Comparison of ENCODE assay signal across 8 cellular contexts in genomic region chr9:33081128-33081851, GRCh38. TPM values are rescaled to one million over a fixed set of nuclear protein-coding genes. Genes with fewer than 3 reads are reported as not detected.
DNase-seq lines count a peak whose midpoint lies in the region; ATAC-seq and TF ChIP-seq lines count a peak whose summit lies in the region.

No MANE protein-coding gene starts in this region.

- no peak overlapping the region for H3K27ac Mint-ChIP-seq in activated naive CD4-positive, alpha-beta T cell treated with anti-CD3 and anti-CD28 coated beads, Interleukin-2, amount 50 U/mL, for 72 hours

- H3K27me3 ChIP-seq in MM.1S (replicated peaks; ENCODE audit: insufficient read depth, low read length) (no peaks in the 10 kb centered on the region), osteoblast (ENCODE audit: insufficient read depth, low read length) (no peaks in the 10 kb centered on the region), upper lobe of right lung (no peaks in the 10 kb centered on the region)

- H3K27ac ChIP-seq in MM.1S (ENCODE audit: low read length) (no peak overlapping the region), osteoblast (ENCODE audit: low read depth, low read length) (no peak overlapping the region), upper lobe of right lung (peak overlapping the region; percentile 52)

- no peaks in the 10 kb centered on the region for H3K9me2 ChIP-seq in MM.1S (replicated peaks; ENCODE audit: insufficient read depth, low read length)

- no peaks in the 10 kb centered on the region for H4K20me1 ChIP-seq in MM.1S (ENCODE audit: insufficient read depth, low read length)
- H4K20me1 ChIP-seq in osteoblast (ENCODE audit: insufficient read depth, low read length), result no peaks in the 10 kb centered on the region

- intact Hi-C loops in upper lobe of right lung (cut with DNase I), result loop anchor here (5.0 to 10.0 kb wide), 2 partner anchors 94 to 146 kb away; no protein-coding TSS in a partner anchor

- H3K4me1 ChIP-seq in MM.1S (ENCODE audit: low read length) (0 out of 2 replicates have a peak, but pooled peaks cover 3% of the 10 kb centered on the region), osteoblast (ENCODE audit: insufficient read depth, low read length) (peaks cover 18% of the 10 kb centered on the region), upper lobe of right lung (peaks cover 13% of the 10 kb centered on the region)

- H3K79me2 ChIP-seq in MM.1S (ENCODE audit: low read length) (peaks cover 3% of the 10 kb centered on the region), osteoblast (ENCODE audit: insufficient read depth, low read length) (peaks cover 2% of the 10 kb centered on the region)

- H3K4me3 ChIP-seq in MM.1S (ENCODE audit: low read length) (peak overlapping the region; percentile 9; the same call in 1 of the 2 replicates), osteoblast (ENCODE audit: insufficient read depth, low read length) (peak overlapping the region; percentile 38), upper lobe of right lung (no peak overlapping the region)

- H3K36me3 Mint-ChIP-seq in activated naive CD4-positive, alpha-beta T cell treated with anti-CD3 and anti-CD28 coated beads, Interleukin-2, amount 50 U/mL, for 72 hours, result peaks cover 4% of the 10 kb centered on the region in 2 donors

- H3K9me3 ChIP-seq in MM.1S (replicated peaks; ENCODE audit: insufficient read depth, low read length), result no peaks in the 10 kb centered on the region
- H3K9me3 ChIP-seq in osteoblast (ENCODE audit: low read depth, low read length), result no peaks in the 10 kb centered on the region
- no peaks in the 10 kb centered on the region for H3K9me3 ChIP-seq in upper lobe of right lung

- H3K9me3 Mint-ChIP-seq in activated naive CD4-positive, alpha-beta T cell treated with anti-CD3 and anti-CD28 coated beads, Interleukin-2, amount 50 U/mL, for 72 hours, result no peaks in the 10 kb centered on the region

- peak overlapping the region; percentile 7; the same call in 1 of the 2 replicates for H3K9ac ChIP-seq in MM.1S (ENCODE audit: low read length)

- peaks cover 6% of the 10 kb centered on the region; the same call in 1 of the 2 replicates for H3F3A ChIP-seq in MM.1S (ENCODE audit: insufficient read depth, low read length)

- DNase-seq in COLO668 (lab: John Stamatoyannopoulos, UW; ENCODE audit: unreplicated experiment) (peak; percentile 38), MM.1S (peak; percentile 82), SIG-M5 treated with dmso at 0.1 percent for 504 hours (lab: John Stamatoyannopoulos, UW; ENCODE audit: unreplicated experiment) (peak; percentile 90), globus pallidus (ENCODE audit: low spot score) (peak; percentile 80), osteoblast (ENCODE audit: insufficient read length, low spot score, missing footprints) (peak; percentile 84), upper lobe of right lung (no peak)
- DNase-seq in activated naive CD4-positive, alpha-beta T cell treated with anti-CD3 and anti-CD28 coated beads, Interleukin-2, amount 50 U/mL, for 72 hours (ENCODE audit: low spot score in 2 of 2), result peak in 1 of 2 donors; percentile 57

- H3K36me3 ChIP-seq in MM.1S (replicated peaks; ENCODE audit: insufficient read depth, low read length) (no peaks in the 10 kb centered on the region), osteoblast (ENCODE audit: insufficient read depth, low read length) (no peaks in the 10 kb centered on the region), upper lobe of right lung (no peaks in the 10 kb centered on the region)

- peak overlapping the region; percentile 40; the same call in 1 of the 2 replicates for H3K4me2 ChIP-seq in MM.1S (ENCODE audit: low read depth, low read length)
- peak overlapping the region; percentile 71 for H3K4me2 ChIP-seq in osteoblast (ENCODE audit: insufficient read depth, low read length)

- TF ChIP-seq CTCF in MM.1S (IDR thresholded peaks at IDR 0.05; ENCODE audit: low read length), result peak; percentile 81
- TF ChIP-seq CTCF in osteoblast (IDR thresholded peaks at IDR 0.05; ENCODE audit: extremely low read depth, low read depth, low read length), result peak; percentile 80
- TF ChIP-seq CTCF in upper lobe of right lung (IDR thresholded peaks at IDR 0.05), result peak; percentile 76

- ATAC-seq in GM21515 (IDR thresholded peaks at IDR 0.05; ENCODE audit: unreplicated experiment) (peak; percentile 39), upper lobe of right lung (peak; percentile 77)
- peak; percentile 59 to 61 for ATAC-seq in activated naive CD4-positive, alpha-beta T cell treated with anti-CD3 and anti-CD28 coated beads, Interleukin-2, amount 50 U/mL, for 72 hours

- 0 out of 2 replicates have a peak overlapping the region, but pooled peaks have one; percentile 4 for H2AFZ ChIP-seq in MM.1S (ENCODE audit: low read length)
- H2AFZ ChIP-seq in osteoblast (ENCODE audit: low read length), result peak overlapping the region; percentile 79

RNA-seq across cellular contexts. Expression of gene SMU1, which starts 4.8 kb away (rescaled TPM):
- 10 to 100 TPM; 26.1 to 28.9 TPM for total RNA-seq in activated naive CD4-positive, alpha-beta T cell treated with anti-CD3 and anti-CD28 coated beads, Interleukin-2, amount 50 U/mL, for 72 hours
- total RNA-seq in osteoblast, result 31.1 and 31.8 TPM in 2 replicates
- total RNA-seq in upper lobe of right lung, result 19.2 TPM

RNA-seq across cellular contexts. Expression of gene DNAJA1, which starts 56.2 kb away (rescaled TPM):
- total RNA-seq in activated naive CD4-positive, alpha-beta T cell treated with anti-CD3 and anti-CD28 coated beads, Interleukin-2, amount 50 U/mL, for 72 hours, result 100 to 1,000 TPM; 134 to 139 TPM
- total RNA-seq in osteoblast (64.8 and 69.1 TPM in 2 replicates), upper lobe of right lung (125 TPM)
